Comparison of ENCODE assay signal across 14 cellular contexts in the genomic region with DNA sequence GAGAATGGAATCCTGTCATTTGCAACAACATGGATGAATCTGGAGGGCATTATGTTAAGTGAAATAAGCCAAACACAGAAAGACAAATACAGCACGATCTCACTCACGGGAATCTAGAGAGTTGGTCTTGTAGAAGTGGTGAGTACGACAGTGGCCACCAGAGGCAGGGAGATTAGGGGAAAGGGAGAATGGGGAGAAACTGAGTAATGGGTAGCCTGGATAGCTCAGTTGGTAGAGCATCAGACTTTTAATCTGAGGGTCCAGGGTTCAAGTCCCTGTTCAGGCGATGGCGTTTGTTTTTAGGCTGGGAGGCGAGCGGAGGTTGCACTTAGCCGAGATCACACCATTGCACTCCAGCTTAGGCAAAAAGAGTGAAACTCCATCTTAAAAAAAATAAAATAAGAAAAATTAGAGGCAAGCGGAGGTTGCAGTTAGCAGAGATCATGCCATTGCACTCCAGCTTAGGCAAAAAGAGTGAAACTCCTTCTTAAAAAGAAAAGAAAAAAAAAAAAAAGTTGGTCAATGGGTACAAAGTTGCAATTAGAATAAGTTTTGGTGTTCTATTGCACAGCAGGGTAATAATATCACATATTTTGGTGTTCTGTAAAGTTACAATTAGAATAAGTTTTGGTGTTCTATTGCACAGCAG.
DNase-seq lines count a peak whose midpoint lies in the region; ATAC-seq and TF ChIP-seq lines count a peak whose summit lies in the region.
"Had no signal": no experiment of that assay in that cellular context is flagged by ENCODE, and none has a peak within 500 bp of the region (broad histone marks: within the 10 kb centered on the region; RNA-seq: fewer than 3 reads in every experiment).

No MANE protein-coding gene starts in this region.

- ATAC-seq in GM21367 (IDR thresholded peaks at IDR 0.05; ENCODE audit: unreplicated experiment) = no peak
- ATAC-seq: sciatic nerve; stimulated activated memory B cell treated with anti-CD40 and anti-IgM and Interleukin-4, amounts not matched to agents 10 μg/mL and 1 μg/mL and 100 μg/mL, for 72 hours had no signal

- TF ChIP-seq CTCF in fibroblast of the aortic adventitia (IDR thresholded peaks at IDR 0.05; ENCODE audit: insufficient read depth, low read length) = no peak

- DNase-seq in stimulated activated CD4-positive, alpha-beta T cell treated with anti-CD3 and anti-CD28 coated beads, Interleukin-15, amount 100 ng/mL, for 24 hours = peak; percentile 19
- no peak for DNase-seq in stimulated activated CD4-positive, alpha-beta T cell treated with anti-CD3 and anti-CD28 coated beads, Interleukin-4, amount 100 ng/mL, for 4 hours
- DNase-seq in OCI-M1 (lab: John Stamatoyannopoulos, UW) = peak; percentile 7
- DNase-seq in fibroblast of the aortic adventitia (ENCODE audit: low read depth) = peak; percentile 13
- DNase-seq in NCI-H1105 (lab: John Stamatoyannopoulos, UW) = no peak
- DNase-seq in SK-N-DZ (ENCODE audit: low spot score) = no peak
- DNase-seq in NCI-H345 (lab: John Stamatoyannopoulos, UW) = no peak
- DNase-seq: erythroblast; stimulated activated CD4-positive, alpha-beta T cell treated with anti-CD3 and anti-CD28 coated beads, Interleukin-4, amount 100 ng/mL, for 24 hours; T-helper 9 cell had no signal

- no peak overlapping the region for H3K4me3 ChIP-seq in fibroblast of the aortic adventitia (ENCODE audit: low read depth, low read length)
- H3K4me3 ChIP-seq: vagina had no signal

Comparison
In these comparisons a context has a peak if more than half of its experiments do, and no peak if none do; other contexts are left out.
1. DNase-seq: peak in stimulated activated CD4-positive, alpha-beta T cell treated with anti-CD3 and anti-CD28 coated beads, Interleukin-15, amount 100 ng/mL, for 24 hours (single experiment), OCI-M1 (single experiment) and fibroblast of the aortic adventitia (single experiment); none in stimulated activated CD4-positive, alpha-beta T cell treated with anti-CD3 and anti-CD28 coated beads, Interleukin-4, amount 100 ng/mL, for 4 hours (0 of 2), NCI-H1105 (single experiment), SK-N-DZ (single experiment) and NCI-H345 (single experiment).